Comparison of ENCODE assay signal across 1 cellular context in the genomic region with DNA sequence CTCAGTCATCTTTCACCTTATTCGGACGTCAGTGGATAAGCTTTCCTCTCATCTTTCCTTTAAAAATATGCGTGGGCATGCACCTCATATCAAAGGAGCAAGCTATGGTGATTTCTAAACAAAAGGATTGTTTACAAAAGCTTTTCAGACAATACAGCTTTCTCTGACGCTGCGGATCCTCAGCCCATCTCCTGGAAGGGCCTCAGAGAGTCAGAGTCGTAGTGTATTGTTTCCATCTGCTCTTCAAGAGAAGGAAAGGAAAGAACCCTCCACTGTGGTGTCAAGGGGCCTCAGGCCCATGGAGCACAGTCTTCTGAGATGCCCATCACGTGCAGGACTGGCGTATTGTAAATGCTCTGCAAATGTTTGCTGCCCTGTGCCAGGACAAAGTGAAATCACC.
TF ChIP-seq lines count a peak whose summit lies in the region.

No MANE protein-coding gene starts in this region.

TF ChIP-seq in GM23338, 12 proteins besides CTCF, POLR2A, EP300 and RAD21 (continued from another document):
- TF ChIP-seq JUNB (IDR thresholded peaks at IDR 0.05; ENCODE audit: unreplicated experiment): no peak
- no peak for TF ChIP-seq EZH2 (IDR thresholded peaks at IDR 0.05; ENCODE audit: low read depth, unreplicated experiment)
TF ChIP-seq in GM23338: peak in this region for 0.
